25 cellular contexts compared by ENCODE assay signal in the genomic region with DNA sequence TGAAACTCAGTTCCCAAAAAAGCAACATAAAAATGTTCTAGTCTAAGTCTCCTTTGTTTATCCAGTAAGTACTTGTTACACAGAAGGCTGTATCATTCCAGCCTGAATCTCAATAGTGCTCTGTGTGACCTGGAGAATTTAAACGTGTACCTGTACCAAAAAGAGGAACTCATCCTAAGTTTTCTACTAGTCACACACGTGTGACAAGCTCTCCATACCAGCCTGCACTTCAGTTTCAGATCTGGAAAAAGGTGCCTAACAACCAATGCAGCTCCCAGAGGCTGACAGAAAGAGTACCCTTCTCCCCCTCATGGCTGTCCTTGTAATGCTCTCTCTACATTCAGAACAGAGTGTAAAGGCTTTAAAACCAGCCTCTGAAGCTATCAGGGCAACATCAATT. TPM values are rescaled to one million over a fixed set of nuclear protein-coding genes. Genes with fewer than 3 reads are reported as not detected.
"Had no signal": no experiment of that assay in that cellular context is flagged by ENCODE, and none has a peak within 500 bp of the region (broad histone marks: within the 10 kb centered on the region; RNA-seq: fewer than 3 reads in every experiment).

No MANE protein-coding gene starts in this region.

- H3K4me1 ChIP-seq: colonic mucosa, gastroesophageal sphincter had no signal

- H3K27ac ChIP-seq: colonic mucosa, gastroesophageal sphincter, ovary, skin epidermis had no signal

- ATAC-seq: effector memory CD8-positive, alpha-beta T cell; gastroesophageal sphincter; left colon; sciatic nerve; stimulated activated effector memory CD8-positive, alpha-beta T cell treated with anti-CD3 and anti-CD28 coated beads, Interleukin-12 subunit alpha, Interleukin-12 subunit beta, amount 100 ng/mL, for 72 hours; T-helper 17 cell had no signal

- DNase-seq: activated CD4-positive, alpha-beta memory T cell treated with anti-CD3 and anti-CD28 coated beads, Interleukin-2, amount 10 ng/mL, durations not matched to agents 7 days and 5 days; activated CD4-positive, alpha-beta T cell treated with anti-CD3 and anti-CD28 coated beads for 1 hour; activated CD4-positive, alpha-beta T cell treated with anti-CD3 and anti-CD28 coated beads, Interleukin-2, amount 10 ng/mL, durations not matched to agents 7 days and 5 days; activated CD8-positive, alpha-beta memory T cell treated with anti-CD3 and anti-CD28 coated beads, Interleukin-2, amount 50 U/mL, for 48 hours; activated gamma-delta T cell; activated naive CD4-positive, alpha-beta T cell treated with anti-CD3 and anti-CD28 coated beads, Interleukin-2, amount 10 ng/mL, durations not matched to agents 7 days and 5 days; activated T-cell treated with anti-CD3 and anti-CD28 coated beads, Interleukin-2, amount 50 U/mL, for 24 hours; amniotic stem cell; colonic mucosa; effector memory CD8-positive, alpha-beta T cell; hippocampal formation; left colon; mammary epithelial cell; naive B cell; nephron progenitor cell; ovary; stimulated activated CD4-positive, alpha-beta T cell treated with anti-CD3 and anti-CD28 coated beads, Interleukin-12 subunit alpha, Interleukin-12 subunit beta, amount 100 ng/mL, for 4 hours; stimulated activated CD4-positive, alpha-beta T cell treated with anti-CD3 and anti-CD28 coated beads, Interleukin-4, amount 100 ng/mL, for 1 hour; T-helper 17 cell; T1000; tibial artery had no signal

- H3K4me3 ChIP-seq: colonic mucosa, gastroesophageal sphincter, ovary, skin epidermis, tibial artery had no signal

- H3K9me3 ChIP-seq: colonic mucosa, gastroesophageal sphincter, ovary, tibial artery had no signal

- H3K27me3 ChIP-seq: colonic mucosa, gastroesophageal sphincter, ovary, tibial artery had no signal

- H3K36me3 ChIP-seq: colonic mucosa, gastroesophageal sphincter, ovary, tibial artery had no signal

RNA-seq across cellular contexts. Expression of gene PPM1H, which starts 27.4 kb away (rescaled TPM):
- total RNA-seq: activated CD4-positive, alpha-beta memory T cell treated with anti-CD3 and anti-CD28 coated beads, Interleukin-2, amount 10 ng/mL, durations not matched to agents 7 days and 5 days; activated CD4-positive, alpha-beta T cell treated with anti-CD3 and anti-CD28 coated beads, Interleukin-2, amount 10 ng/mL, durations not matched to agents 7 days and 5 days had no signal
